15 cellular contexts compared by ENCODE assay signal in the genomic region with DNA sequence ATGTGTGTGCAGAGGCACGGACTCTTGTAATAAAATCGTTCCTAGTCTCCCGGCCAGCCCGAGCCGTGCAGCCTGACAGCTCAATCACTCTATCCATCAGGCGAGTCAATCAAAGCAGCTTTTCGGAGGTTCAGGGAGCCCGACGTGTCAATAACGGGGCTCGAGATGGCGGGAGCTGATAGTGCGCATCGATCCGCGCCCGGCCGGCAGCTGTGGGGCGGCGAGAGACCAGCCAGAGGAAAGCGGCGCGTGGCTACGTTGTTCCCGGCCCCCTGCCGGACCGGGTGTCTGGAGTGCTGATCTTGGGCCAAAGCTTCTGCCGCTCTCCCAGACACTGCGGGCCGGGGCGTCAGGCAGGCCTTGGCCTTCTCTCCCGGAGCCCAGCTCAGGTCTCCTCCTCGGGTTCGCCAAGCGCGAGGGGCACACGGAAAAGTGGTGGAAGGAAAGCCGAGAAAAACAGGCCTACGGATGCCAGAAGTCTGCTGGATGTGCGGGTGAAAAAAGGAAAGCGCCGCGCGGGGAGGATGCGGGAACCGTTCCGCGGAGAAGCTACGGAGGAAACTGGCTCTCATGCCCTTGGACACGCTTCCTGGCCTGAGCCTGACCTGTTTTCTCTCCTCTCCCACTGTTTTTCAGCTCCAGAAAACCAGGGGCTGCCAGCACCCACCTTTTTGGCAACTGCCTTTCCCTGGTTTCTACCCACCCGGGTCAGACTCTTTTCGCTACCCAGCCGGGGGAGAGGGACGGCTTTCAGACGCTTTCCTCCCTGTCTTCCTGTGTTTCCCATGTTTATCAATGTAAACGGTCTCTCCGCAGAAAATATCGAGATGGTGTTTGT. TPM values are rescaled to one million over a fixed set of nuclear protein-coding genes. Genes with fewer than 3 reads are reported as not detected.
A peak's percentile ranks its signal among the peaks of the same experiment; 100 is the strongest.
DNase-seq lines count a peak whose midpoint lies in the region; FAIRE-seq and TF ChIP-seq lines count a peak whose summit lies in the region.
"Had no signal": no experiment of that assay in that cellular context is flagged by ENCODE, and none has a peak within 500 bp of the region (broad histone marks: within the 10 kb centered on the region; RNA-seq: fewer than 3 reads in every experiment).

No MANE protein-coding gene starts in this region.

- peaks cover 25% of the 10 kb centered on the region for H3K4me1 Mint-ChIP-seq in activated naive CD8-positive, alpha-beta T cell treated with anti-CD3 and anti-CD28 coated beads for 36 hours

- H3K14ac ChIP-seq in mesenchymal stem cell (ENCODE audit: low read length in 2 of 2), result no peak overlapping the region

- H3K27me3 ChIP-seq in right atrium auricular region, result peaks cover 68 to 90% of the 10 kb centered on the region in 2 donors
- H3K27me3 ChIP-seq in left ventricle myocardium inferior (ENCODE audit: low read depth), result peaks cover 100% of the 10 kb centered on the region
- peaks cover 0 to 92% of the 10 kb centered on the region in 2 experiments for H3K27me3 ChIP-seq in mesenchymal stem cell (ENCODE audit: control insufficient read depth in 1 of 2, insufficient read depth in 1 of 2, low read length in 2 of 2)
- peaks cover 96% of the 10 kb centered on the region for H3K27me3 ChIP-seq in suprapubic skin

- no peak overlapping the region for H2BK15ac ChIP-seq in mesenchymal stem cell (ENCODE audit: low read depth, poor library complexity, severe bottlenecking)

- H3K36me3 Mint-ChIP-seq in activated naive CD8-positive, alpha-beta T cell treated with anti-CD3 and anti-CD28 coated beads for 36 hours, result peaks cover 2% of the 10 kb centered on the region

- H3K4me1 ChIP-seq in right atrium auricular region, result peaks cover 0 to 59% of the 10 kb centered on the region in 2 donors
- peaks cover 59% of the 10 kb centered on the region for H3K4me1 ChIP-seq in left ventricle myocardium inferior
- peaks cover 29% of the 10 kb centered on the region for H3K4me1 ChIP-seq in mesenchymal stem cell (ENCODE audit: control insufficient read depth, insufficient read depth, low read depth, low read length)
- peaks cover 66% of the 10 kb centered on the region for H3K4me1 ChIP-seq in suprapubic skin
- H3K4me1 ChIP-seq: Caco-2 had no signal

- no peak overlapping the region for H3K27ac ChIP-seq in right atrium auricular region
- no peak overlapping the region for H3K27ac ChIP-seq in left ventricle myocardium inferior (replicated peaks)
- H3K27ac ChIP-seq in mesenchymal stem cell (ENCODE audit: low read length, poor library complexity, severe bottlenecking), result no peak overlapping the region
- H3K27ac ChIP-seq in suprapubic skin, result peak overlapping the region; percentile 92
- H3K27ac ChIP-seq: PC-9 had no signal

- peaks cover 1% of the 10 kb centered on the region for H3K9me3 Mint-ChIP-seq in activated naive CD8-positive, alpha-beta T cell treated with anti-CD3 and anti-CD28 coated beads for 36 hours
- H3K9me3 Mint-ChIP-seq: activated B cell treated with CpG ODN at 0.5 μM for 24 hours had no signal

- peak overlapping the region; percentile 40 for H3K4me3 Mint-ChIP-seq in activated naive CD8-positive, alpha-beta T cell treated with anti-CD3 and anti-CD28 coated beads for 36 hours

- TF ChIP-seq EP300 in suprapubic skin (IDR thresholded peaks at IDR 0.05), result no peak

- H3K4ac ChIP-seq in mesenchymal stem cell (ENCODE audit: low read depth in 1 of 2, low read length in 2 of 2), result no peak overlapping the region

- peak overlapping the region; percentile 98 for H3K9ac ChIP-seq in mesenchymal stem cell (ENCODE audit: low read length)

- H2BK120ac ChIP-seq in mesenchymal stem cell (ENCODE audit: low read depth, low read length), result no peak overlapping the region

- no peak for TF ChIP-seq POLR2A in suprapubic skin (IDR thresholded peaks at IDR 0.05)
- TF ChIP-seq POLR2A in GM12892 (IDR thresholded peaks at IDR 0.05; ENCODE audit: low read depth, low read length), result no peak

- no peak overlapping the region for H4K8ac ChIP-seq in mesenchymal stem cell (ENCODE audit: low read length)

- no peak overlapping the region for H2BK12ac ChIP-seq in mesenchymal stem cell (ENCODE audit: low read length in 2 of 2)

- H3K23ac ChIP-seq in mesenchymal stem cell (ENCODE audit: low read length in 2 of 2), result no peak overlapping the region

- intact Hi-C loops in left ventricle myocardium inferior (cut with micrococcal nuclease), result no loop called here

- H3K79me1 ChIP-seq in mesenchymal stem cell (replicated peaks; ENCODE audit: low read length, poor library complexity, severe bottlenecking), result no peaks in the 10 kb centered on the region

- H3K27me3 Mint-ChIP-seq in activated naive CD8-positive, alpha-beta T cell treated with anti-CD3 and anti-CD28 coated beads for 36 hours, result peaks cover 92% of the 10 kb centered on the region

- no peak overlapping the region for H2AK5ac ChIP-seq in mesenchymal stem cell (ENCODE audit: low read length, severe bottlenecking)

- peak; percentile 43 for DNase-seq in right atrium auricular region (ENCODE audit: low spot score)
- DNase-seq in left ventricle myocardium inferior, result no peak
- DNase-seq in activated naive CD8-positive, alpha-beta T cell treated with anti-CD3 and anti-CD28 coated beads for 36 hours, result no peak
- no peak for DNase-seq in mesenchymal stem cell
- DNase-seq in suprapubic skin (ENCODE audit: low spot score in 2 of 2), result peak in 1 of 2 donors; percentile 67
- DNase-seq in GOT3 (lab: John Stamatoyannopoulos, UW), result no peak
- DNase-seq in GM12892 (ENCODE audit: insufficient read length), result no peak
- no peak for DNase-seq in 8988T
- DNase-seq: activated B cell treated with CpG ODN at 0.5 μM for 24 hours, anterior cingulate cortex, NCI-H146, PC-9 had no signal

- H3K4me2 ChIP-seq in mesenchymal stem cell (ENCODE audit: low read length, poor library complexity, severe bottlenecking), result no peak overlapping the region
- H3K4me2 ChIP-seq: PC-9 had no signal

- no peak overlapping the region for H3K18ac ChIP-seq in mesenchymal stem cell (ENCODE audit: low read depth in 1 of 2, low read length in 2 of 2)

- H4K91ac ChIP-seq in mesenchymal stem cell (ENCODE audit: low read length), result no peak overlapping the region

- 3% methylated on average over 55 of the region's 58 CpGs for WGBS in mesenchymal stem cell
- WGBS in suprapubic skin, result 15% methylated on average over 52 of the region's 58 CpGs

- FAIRE-seq in GM12892 (lab: Jason Lieb, UNC), result no peak
- FAIRE-seq: endometrium, HTR-8/SVneo had no signal

- no peak overlapping the region for H3K27ac Mint-ChIP-seq in activated naive CD8-positive, alpha-beta T cell treated with anti-CD3 and anti-CD28 coated beads for 36 hours

- TF ChIP-seq CTCF in right atrium auricular region (IDR thresholded peaks at IDR 0.05), result no peak
- no peak for TF ChIP-seq CTCF in left ventricle myocardium inferior (IDR thresholded peaks at IDR 0.05; ENCODE audit: borderline replicate concordance)
- no peak for TF ChIP-seq CTCF in suprapubic skin (IDR thresholded peaks at IDR 0.05)

- no peak overlapping the region for H2BK5ac ChIP-seq in mesenchymal stem cell (ENCODE audit: low read depth, low read length, poor library complexity, severe bottlenecking)

- H3K4me3 ChIP-seq in right atrium auricular region (no peak overlapping the region), left ventricle myocardium inferior (no peak overlapping the region), mesenchymal stem cell (ENCODE audit: insufficient read depth in 1 of 2, low read depth in 1 of 2, low read length in 2 of 2) (peak overlapping the region in 1 of 2 experiments; percentile 89), suprapubic skin (peak overlapping the region; percentile 72)
- H3K4me3 ChIP-seq: PC-9 had no signal

- H3K36me3 ChIP-seq in right atrium auricular region (no peaks in the 10 kb centered on the region), left ventricle myocardium inferior (no peaks in the 10 kb centered on the region), mesenchymal stem cell (ENCODE audit: control insufficient read depth in 1 of 2, insufficient read depth in 2 of 2, low read depth in 1 of 2, low read length in 2 of 2) (peaks cover 0 to 29% of the 10 kb centered on the region in 2 experiments), suprapubic skin (no peaks in the 10 kb centered on the region)

- no peak overlapping the region for H2AFZ ChIP-seq in mesenchymal stem cell (ENCODE audit: low read depth, low read length)
- H2AFZ ChIP-seq: PC-9 had no signal

- H3K9me3 ChIP-seq in right atrium auricular region (no peaks in the 10 kb centered on the region), left ventricle myocardium inferior (replicated peaks) (no peaks in the 10 kb centered on the region), mesenchymal stem cell (ENCODE audit: control insufficient read depth, low read length) (no peaks in the 10 kb centered on the region), suprapubic skin (no peaks in the 10 kb centered on the region)
- H3K9me3 ChIP-seq: Caco-2 had no signal

RNA-seq across cellular contexts. Expression of a gene that starts 2.2 kb away (rescaled TPM):
- not detected for total RNA-seq in right atrium auricular region
- total RNA-seq in left ventricle myocardium inferior, result not detected
- total RNA-seq in activated naive CD8-positive, alpha-beta T cell treated with anti-CD3 and anti-CD28 coated beads for 36 hours, result not detected
- not detected for polyA plus RNA-seq in mesenchymal stem cell (2013, experiment 1 of 2)
- polyA plus RNA-seq in mesenchymal stem cell (2013, experiment 2 of 2), result not detected
- total RNA-seq in suprapubic skin, result 10 to 100 TPM in 2 of 4 donors, 1 to 10 TPM in 2; 7.3 to 16.7 (median 11.8) TPM
- not detected for polyA plus RNA-seq in GM12892 (2012; ENCODE audit: missing spikeins)
- total RNA-seq: activated B cell treated with CpG ODN at 0.5 μM for 24 hours, PC-9 had no signal
